1 cellular context compared by ENCODE assay signal in the genomic region with DNA sequence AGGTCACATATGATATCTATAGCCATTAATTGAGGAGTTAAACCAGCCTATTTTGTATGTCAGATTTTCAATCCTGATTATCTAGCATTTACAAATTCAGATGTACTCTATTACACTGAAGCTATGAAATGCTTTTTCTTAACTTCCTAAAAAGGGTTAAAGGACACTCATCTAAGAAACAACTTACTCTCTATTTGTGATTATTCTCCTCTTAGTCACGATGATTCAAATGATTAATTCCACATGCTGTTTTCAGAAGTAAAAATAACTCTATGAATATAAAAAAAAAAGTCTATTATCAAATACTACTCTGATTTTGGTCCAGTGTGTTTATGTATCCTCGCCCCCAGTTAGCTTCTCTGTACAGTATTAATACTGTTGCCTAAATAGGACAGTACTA.
TF ChIP-seq lines count a peak whose summit lies in the region.

No MANE protein-coding gene starts in this region.

TF ChIP-seq in SK-N-SH, 30 proteins besides CTCF, POLR2A, EP300 and RAD21 (continued from another document):
- TF ChIP-seq JUND (IDR thresholded peaks at IDR 0.05) (peak; percentile 90), POLR2AphosphoS5 (IDR thresholded peaks at IDR 0.05; ENCODE audit: low read depth, low read length) (peak; percentile 75; the same call in 1 of the 2 replicates), MEF2A (IDR thresholded peaks at IDR 0.05; ENCODE audit: borderline replicate concordance, low read depth) (peak; percentile 94), TCF12 (IDR thresholded peaks at IDR 0.05) (peak; percentile 96)
